In genomic region chr2:42867093-42868065, GRCh38 we compare ENCODE assay signal across 19 cellular contexts.
DNase-seq lines count a peak whose midpoint lies in the region; ATAC-seq lines count a peak whose summit lies in the region.
"Had no signal": no experiment of that assay in that cellular context is flagged by ENCODE, and none has a peak within 500 bp of the region (broad histone marks: within the 10 kb centered on the region; RNA-seq: fewer than 3 reads in every experiment).

No MANE protein-coding gene starts in this region.

- peak overlapping the region; percentile 81 for H3K27ac ChIP-seq in stomach smooth muscle (ENCODE audit: low read length)
- H3K27ac ChIP-seq: SK-N-MC had no signal

- DNase-seq in adipocyte (ENCODE audit: low read depth) (no peak), Right ventricle myocardium inferior (ENCODE audit: missing footprints) (no peak), mesenteric fat pad (ENCODE audit: low spot score) (peak; percentile 59), activated gamma-delta T cell (lab: John Stamatoyannopoulos, UW) (no peak), HuH-7.5 (ENCODE audit: low spot score) (no peak)
- DNase-seq: activated CD4-positive, alpha-beta T cell treated with anti-CD3 and anti-CD28 coated beads, Interleukin-2, amount 50 U/mL, for 48 hours; activated T-cell treated with anti-CD3 and anti-CD28 coated beads, Interleukin-2, amount 50 U/mL, for 48 hours; anterior cingulate cortex; dermis blood vessel endothelial cell; KG1; NCI-H1417; NCI-H226; occipital lobe; stimulated activated naive CD8-positive, alpha-beta T cell treated with anti-CD3 and anti-CD28 coated beads, Interleukin-15, amount 100 ng/mL, for 72 hours had no signal

- H3K9me3 ChIP-seq in adipocyte (ENCODE audit: control insufficient read depth, low read length): peaks cover 17% of the 10 kb centered on the region
- no peaks in the 10 kb centered on the region for H3K9me3 ChIP-seq in stomach smooth muscle (ENCODE audit: control insufficient read depth in 2 of 2, low read length in 2 of 2)

- no peaks in the 10 kb centered on the region for H3K36me3 ChIP-seq in adipocyte (ENCODE audit: control insufficient read depth, insufficient read depth, low read length, severe bottlenecking)
- H3K36me3 ChIP-seq in stomach smooth muscle (ENCODE audit: control insufficient read depth in 2 of 2, insufficient read depth in 2 of 2, low read length in 2 of 2): no peaks in the 10 kb centered on the region
- H3K36me3 ChIP-seq: HAP-1 had no signal

- H3K27me3 ChIP-seq in adipocyte (replicated peaks; ENCODE audit: control insufficient read depth, insufficient read depth, low read length) (no peaks in the 10 kb centered on the region), stomach smooth muscle (ENCODE audit: control insufficient read depth in 1 of 2, insufficient read depth in 2 of 2, low read length in 2 of 2) (no peaks in the 10 kb centered on the region)

- ATAC-seq in Right ventricle myocardium inferior (peak; percentile 26), HG02884 (IDR thresholded peaks at IDR 0.05; ENCODE audit: unreplicated experiment) (no peak), GM19395 (IDR thresholded peaks at IDR 0.05; ENCODE audit: unreplicated experiment) (no peak)
- ATAC-seq: stimulated activated naive CD8-positive, alpha-beta T cell treated with anti-CD3 and anti-CD28 coated beads, Interleukin-15, amount 100 ng/mL, for 72 hours had no signal

- H3K9ac ChIP-seq in adipocyte (ENCODE audit: low read length): peak overlapping the region; percentile 81
- H3K9ac ChIP-seq in stomach smooth muscle (ENCODE audit: low read length in 2 of 2): peak overlapping the region in 1 of 2 donors; percentile 58

- intact Hi-C loops in Right ventricle myocardium inferior (cut with DNase I): no loop called here

- H3K4me1 ChIP-seq in adipocyte (ENCODE audit: control insufficient read depth, insufficient read depth, low read length): peaks cover 30% of the 10 kb centered on the region
- peaks cover 20% of the 10 kb centered on the region for H3K4me1 ChIP-seq in stomach smooth muscle (ENCODE audit: control insufficient read depth, insufficient read depth, low read length)
- H3K4me1 ChIP-seq: HAP-1 had no signal

- H3K4me3 ChIP-seq in adipocyte (ENCODE audit: low read length): peak overlapping the region; percentile 5
- H3K4me3 ChIP-seq in stomach smooth muscle (ENCODE audit: low read length in 2 of 2): peak overlapping the region in 1 of 2 donors; percentile 35
- H3K4me3 ChIP-seq: HAP-1, SK-N-MC had no signal
